ENCODE assay signal across 8 cellular contexts in the genomic region with DNA sequence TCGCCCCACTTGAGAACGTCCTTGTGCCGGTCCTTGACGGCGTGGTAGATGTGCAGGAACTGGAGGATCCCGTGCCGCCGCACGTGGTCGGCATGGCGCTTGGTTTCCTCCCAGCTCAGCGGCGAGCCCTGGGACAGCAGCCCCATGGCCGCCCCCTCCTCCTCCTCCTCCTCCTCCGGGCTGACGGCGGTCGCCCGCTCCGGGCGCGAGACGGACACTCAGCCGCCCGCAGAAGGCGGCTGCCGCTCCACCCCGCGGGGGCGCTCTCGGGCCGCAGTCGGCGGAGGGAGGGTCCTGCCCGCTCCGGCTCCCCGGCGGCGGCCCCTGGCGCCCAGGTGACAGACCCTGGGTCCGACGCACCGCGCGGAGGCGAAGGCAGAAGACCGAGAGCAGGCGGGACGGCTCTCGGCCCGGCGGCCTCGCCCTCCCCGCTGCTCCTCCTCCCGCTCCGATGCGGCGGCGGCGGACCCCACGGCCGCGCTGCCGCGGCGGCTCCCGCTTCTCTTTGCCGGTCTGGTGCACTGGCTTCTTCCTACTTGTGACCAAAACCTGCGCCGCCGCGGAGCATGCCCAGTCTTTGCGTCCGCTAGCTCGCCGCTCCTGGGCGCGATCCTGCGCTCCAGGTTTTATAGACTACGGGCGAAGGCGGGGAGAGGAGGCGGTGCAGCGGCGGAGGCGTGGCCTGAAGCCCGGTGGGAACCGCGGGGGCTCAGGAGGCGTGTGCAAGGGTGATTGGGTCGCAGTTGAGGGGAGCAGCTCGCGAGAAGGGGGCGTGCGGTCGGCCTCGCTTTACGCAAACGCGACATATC. TPM values are rescaled to one million over a fixed set of nuclear protein-coding genes. Genes with fewer than 3 reads are reported as not detected.
A peak's percentile ranks its signal among the peaks of the same experiment; 100 is the strongest.
DNase-seq lines count a peak whose midpoint lies in the region; ATAC-seq and TF ChIP-seq lines count a peak whose summit lies in the region.

A gene (minus strand): TSS at position 602 of the 809 bp plus-strand sequence. CDS start 456 bp downstream, at position 146.

- H3K36me3 ChIP-seq in kidney epithelial cell (ENCODE audit: control insufficient read depth, insufficient read depth, low read length): no peaks in the 10 kb centered on the region

- peak; percentile 56 for ATAC-seq in GM19023 (IDR thresholded peaks at IDR 0.05; ENCODE audit: unreplicated experiment)
- peak; percentile 58 for ATAC-seq in HG03280 (IDR thresholded peaks at IDR 0.05; ENCODE audit: unreplicated experiment)

- peak; percentile 94 for DNase-seq in AG20443 (ENCODE audit: low spot score)
- DNase-seq in NCI-H345 treated with DMSO at 0.1 percent for 48 hours (lab: John Stamatoyannopoulos, UW; ENCODE audit: unreplicated experiment): peak; percentile 85
- peak; percentile 88 for DNase-seq in activated CD4-positive, CD25-positive, alpha-beta regulatory T cell treated with anti-CD3 and anti-CD28 coated beads, Interleukin-2, amount 50 U/mL, for 72 hours
- peak; percentile 91 for DNase-seq in cerebellum (ENCODE audit: low spot score)
- DNase-seq in kidney epithelial cell (ENCODE audit: low read depth): peak; percentile 58
- DNase-seq in stimulated activated CD4-positive, alpha-beta T cell treated with anti-CD3 and anti-CD28 coated beads, Interleukin-15, amount 100 ng/mL, for 48 hours (ENCODE audit: low read depth in 2 of 2): peak; percentile 84 to 85

- no peaks in the 10 kb centered on the region for H3K27me3 ChIP-seq in kidney epithelial cell (ENCODE audit: control insufficient read depth, insufficient read depth, low read length)

- peak; percentile 10 for TF ChIP-seq CTCF in kidney epithelial cell (IDR thresholded peaks at IDR 0.05; ENCODE audit: insufficient read depth, low read length, poor library complexity, severe bottlenecking)

- peak within 1 kb of the TSS; percentile 85 for H3K4me3 ChIP-seq in kidney epithelial cell (ENCODE audit: low read depth, low read length)

RNA-seq across cellular contexts. Expression of the gene that starts here (rescaled TPM):
- 27.8 TPM for total RNA-seq in cerebellum
- total RNA-seq in kidney epithelial cell: 14.1 and 16.8 TPM in 2 replicates

Comparison
In these comparisons a context has a peak if more than half of its experiments do, and no peak if none do; other contexts are left out.
1. Peak in every context shown above with its lines: DNase-seq, ATAC-seq and H3K4me3 ChIP-seq.